ENCODE assay signal across 23 cellular contexts in the genomic region with DNA sequence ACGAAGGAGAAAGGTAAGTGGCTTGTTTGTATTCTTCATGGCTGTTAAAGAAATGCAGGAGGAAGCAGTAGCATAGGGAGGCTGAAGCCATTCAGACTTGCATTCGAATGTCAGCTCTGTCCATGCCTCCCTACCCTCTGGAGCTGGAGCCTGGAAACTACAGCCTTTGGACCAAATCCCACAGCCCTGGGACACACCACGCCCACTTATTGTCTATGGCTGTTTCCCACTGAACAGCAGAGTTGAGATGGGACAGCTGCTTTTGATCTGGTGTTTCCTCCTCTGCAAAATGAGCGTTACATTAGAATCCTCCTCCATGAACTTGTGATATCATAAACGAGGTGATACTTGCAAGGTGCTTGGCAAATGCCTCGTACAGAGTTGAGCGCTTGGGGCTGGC. TPM values are rescaled to one million over a fixed set of nuclear protein-coding genes. Genes with fewer than 3 reads are reported as not detected.
DNase-seq lines count a peak whose midpoint lies in the region; ATAC-seq and TF ChIP-seq lines count a peak whose summit lies in the region.
"Had no signal": no experiment of that assay in that cellular context is flagged by ENCODE, and none has a peak within 500 bp of the region (broad histone marks: within the 10 kb centered on the region; RNA-seq: fewer than 3 reads in every experiment).

No MANE protein-coding gene starts in this region.

- H3K4me3 Mint-ChIP-seq in brain (peak overlapping the region in 2 of 5 experiments; percentile 2 to 11), nephron (no peak overlapping the region)
- H3K4me3 Mint-ChIP-seq: activated CD4-positive, alpha-beta memory T cell treated with anti-CD3 and anti-CD28 coated beads for 36 hours had no signal

- TF ChIP-seq CTCF in AG10803 (conservative IDR thresholded peaks at IDR 0.05; ENCODE audit: low read length) (no peak), brain (conservative IDR thresholded peaks at IDR 0.05) (no peak), nephron (IDR thresholded peaks at IDR 0.05; ENCODE audit: unreplicated experiment in 3 of 3) (no peak), MM.1S (IDR thresholded peaks at IDR 0.05; ENCODE audit: low read length) (no peak)

- no peaks in the 10 kb centered on the region for H3F3A ChIP-seq in MM.1S (ENCODE audit: insufficient read depth, low read length)

- no peak overlapping the region for H3K9ac ChIP-seq in MM.1S (ENCODE audit: low read length)
- H3K9ac ChIP-seq: BLaER1 treated with 17β-estradiol and CSF1 and Interleukin-3, amounts not matched to agents 10 nM and 100 nM had no signal

- DNase-seq in AG10803 (ENCODE audit: low read depth) (peak; percentile 29), Right ventricle myocardium superior (no peak), kidney glomerular epithelial cell (lab: John Stamatoyannopoulos, UW) (no peak), Ammon's horn (ENCODE audit: low spot score) (no peak), MM.1S (no peak)
- no peak for DNase-seq in stimulated activated CD4-positive, alpha-beta T cell treated with anti-CD3 and anti-CD28 coated beads, Interleukin-4, amount 100 ng/mL, for 1 hour
- DNase-seq: activated CD4-positive, alpha-beta memory T cell treated with anti-CD3 and anti-CD28 coated beads for 36 hours; activated naive CD4-positive, alpha-beta T cell; gastrocnemius medialis; GOT3; NCI-H1436 treated with DMSO at 0.1 percent for 48 hours; NCI-H748 treated with DMSO at 0.1 percent for 48 hours; OCI-M1; pancreas; stimulated activated naive CD4-positive, alpha-beta T cell treated with Interleukin-2 at 50 U/mL for 16 hours had no signal

- ATAC-seq in Right ventricle myocardium superior (ENCODE audit: poor library complexity) = peak; percentile 16
- ATAC-seq: gastrocnemius medialis, HepG2, pancreas had no signal

- H3K4me3 ChIP-seq in AG10803 (ENCODE audit: low read length) = no peak overlapping the region
- no peak overlapping the region for H3K4me3 ChIP-seq in MM.1S (ENCODE audit: low read length)
- H3K4me3 ChIP-seq: BLaER1 treated with 17β-estradiol and CSF1 and Interleukin-3, amounts not matched to agents 10 nM and 100 nM; lung; pancreas had no signal

- intact Hi-C loops in Right ventricle myocardium superior (cut with DNase I) = no loop called here

- no peak overlapping the region for H3K4me2 ChIP-seq in MM.1S (ENCODE audit: low read depth, low read length)
- H3K4me2 ChIP-seq: BLaER1 treated with 17β-estradiol and CSF1 and Interleukin-3, amounts not matched to agents 10 nM and 100 nM had no signal

- H3K9me3 ChIP-seq in MM.1S (replicated peaks; ENCODE audit: insufficient read depth, low read length) = no peaks in the 10 kb centered on the region
- H3K9me3 ChIP-seq: BLaER1 treated with 17β-estradiol and CSF1 and Interleukin-3, amounts not matched to agents 10 nM and 100 nM; gastrocnemius medialis; pancreas had no signal

- H3K9me2 ChIP-seq in MM.1S (replicated peaks; ENCODE audit: insufficient read depth, low read length) = no peaks in the 10 kb centered on the region

- H2AFZ ChIP-seq in MM.1S (ENCODE audit: low read length) = no peak overlapping the region

- H3K4me1 Mint-ChIP-seq in brain = peaks cover 84% of the 10 kb centered on the region
- H3K4me1 Mint-ChIP-seq in nephron = peaks cover 50% of the 10 kb centered on the region

- H3K27me3 Mint-ChIP-seq in brain = peaks cover 11% of the 10 kb centered on the region
- H3K27me3 Mint-ChIP-seq in nephron (ENCODE audit: low read depth) = peaks cover 27% of the 10 kb centered on the region

- H3K36me3 ChIP-seq in MM.1S (replicated peaks; ENCODE audit: insufficient read depth, low read length) = no peaks in the 10 kb centered on the region
- H3K36me3 ChIP-seq: BLaER1 treated with 17β-estradiol and CSF1 and Interleukin-3, amounts not matched to agents 10 nM and 100 nM; gastrocnemius medialis; pancreas had no signal

- peak overlapping the region; percentile 7 to 97 (median 89) for H3K27ac Mint-ChIP-seq in brain
- H3K27ac Mint-ChIP-seq in nephron = peak overlapping the region; percentile 34 to 81 (median 57)
- H3K27ac Mint-ChIP-seq: activated CD4-positive, alpha-beta memory T cell treated with anti-CD3 and anti-CD28 coated beads for 36 hours had no signal

- no peaks in the 10 kb centered on the region for H3K4me1 ChIP-seq in MM.1S (ENCODE audit: low read length)

- H3K27me3 ChIP-seq in MM.1S (replicated peaks; ENCODE audit: insufficient read depth, low read length) = no peaks in the 10 kb centered on the region
- H3K27me3 ChIP-seq: BLaER1 treated with 17β-estradiol and CSF1 and Interleukin-3, amounts not matched to agents 10 nM and 100 nM; gastrocnemius medialis; pancreas had no signal

- H3K36me3 Mint-ChIP-seq in brain (peaks cover 11% of the 10 kb centered on the region), nephron (ENCODE audit: low read depth) (no peaks in the 10 kb centered on the region)
- H3K36me3 Mint-ChIP-seq: activated CD4-positive, alpha-beta memory T cell treated with anti-CD3 and anti-CD28 coated beads for 36 hours had no signal

- no peak overlapping the region for H3K27ac ChIP-seq in MM.1S (ENCODE audit: low read length)
- H3K27ac ChIP-seq: BLaER1 treated with 17β-estradiol and CSF1 and Interleukin-3, amounts not matched to agents 10 nM and 100 nM; pancreas had no signal

- no peaks in the 10 kb centered on the region for H4K20me1 ChIP-seq in MM.1S (ENCODE audit: insufficient read depth, low read length)
- H4K20me1 ChIP-seq: BLaER1 treated with 17β-estradiol and CSF1 and Interleukin-3, amounts not matched to agents 10 nM and 100 nM had no signal

- H3K9me3 Mint-ChIP-seq in brain (peaks cover 0 to 12% (median 5%) of the 10 kb centered on the region in 5 experiments), nephron (no peaks in the 10 kb centered on the region)
- H3K9me3 Mint-ChIP-seq: activated CD4-positive, alpha-beta memory T cell treated with anti-CD3 and anti-CD28 coated beads for 36 hours had no signal

- H3K79me2 ChIP-seq in MM.1S (ENCODE audit: low read length) = no peaks in the 10 kb centered on the region

RNA-seq across cellular contexts. Expression of a gene that starts 3.6 kb away (rescaled TPM):
- 470 TPM for polyA plus RNA-seq in brain (ENCODE audit: insufficient read depth, low read depth, low replicate concordance)
- 95.2 TPM for total RNA-seq in Right ventricle myocardium superior
- total RNA-seq: A172; activated CD4-positive, alpha-beta memory T cell treated with anti-CD3 and anti-CD28 coated beads for 36 hours; HepG2; myocyte; T-helper 2 cell treated with Interferon-gamma antibody and Interleukin-4, amounts not matched to agents 100 ng/mL and 5 ng/mL, for 36 hours had no signal
- polyA plus RNA-seq: HepG2 had no signal

RNA-seq across cellular contexts. Expression of a gene that starts 36.6 kb away (rescaled TPM):
- 2.5 TPM for polyA plus RNA-seq in brain (ENCODE audit: insufficient read depth, low read depth, low replicate concordance)
- 33.3 TPM for total RNA-seq in Right ventricle myocardium superior
- total RNA-seq: activated CD4-positive, alpha-beta memory T cell treated with anti-CD3 and anti-CD28 coated beads for 36 hours; T-helper 2 cell treated with Interferon-gamma antibody and Interleukin-4, amounts not matched to agents 100 ng/mL and 5 ng/mL, for 36 hours had no signal
